8 cellular contexts compared by ENCODE assay signal in the genomic region with DNA sequence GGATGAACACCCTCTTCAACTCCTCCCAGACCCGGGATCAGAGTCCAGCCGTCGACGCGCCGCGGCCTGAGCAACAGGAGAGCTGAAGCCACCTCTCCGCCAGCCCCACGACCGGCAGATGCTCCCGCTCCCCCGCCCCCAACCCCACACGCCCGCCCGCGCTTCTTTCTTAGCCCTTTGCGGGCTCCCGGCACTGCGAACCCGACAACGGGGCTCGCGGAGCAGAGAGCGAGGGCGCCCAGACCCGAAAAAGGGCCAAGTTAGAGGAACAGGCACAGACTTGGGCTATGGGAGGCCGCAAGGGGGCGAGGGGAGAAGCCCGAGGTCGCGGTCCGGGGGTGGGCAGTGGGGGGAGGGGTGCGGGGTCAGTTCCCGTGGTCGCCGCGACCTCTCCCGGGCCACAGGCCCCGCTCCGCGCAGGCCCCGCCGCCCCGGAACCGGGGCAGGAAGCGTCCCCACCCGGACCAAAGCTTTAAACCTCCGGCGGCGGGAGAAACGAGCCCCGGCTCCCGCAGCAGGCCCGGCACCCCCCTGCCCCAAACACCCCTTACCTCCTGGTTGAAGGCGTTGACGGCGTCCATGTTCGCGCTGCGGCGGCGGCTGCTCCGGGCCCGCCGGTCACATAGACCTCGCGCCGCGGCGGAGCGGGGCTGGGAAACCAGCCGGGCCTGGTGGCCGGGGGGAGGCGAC.
A peak's percentile ranks its signal among the peaks of the same experiment; 100 is the strongest.
DNase-seq lines count a peak whose midpoint lies in the region; TF ChIP-seq lines count a peak whose summit lies in the region.

No MANE protein-coding gene starts in this region.

- H3K27ac Mint-ChIP-seq in stimulated activated naive CD8-positive, alpha-beta T cell treated with anti-CD3 and anti-CD28 coated beads, Interleukin-15, Interleukin-2, amounts not matched to agents 100 ng/mL and 50 ng/mL, for 24 hours: peak overlapping the region; percentile 57

- no peaks in the 10 kb centered on the region for H3K27me3 ChIP-seq in muscle layer of duodenum (ENCODE audit: low read depth, low read length)

- H3K27ac ChIP-seq in muscle layer of duodenum (ENCODE audit: low read length): peak overlapping the region; percentile 32

- DNase-seq in HCEC 1CT: peak; percentile 26
- DNase-seq in NCI-H1105 treated with DMSO at 0.1 percent for 48 hours (lab: John Stamatoyannopoulos, UW): peak; percentile 15
- peak; percentile 76 for DNase-seq in activated CD8-positive, alpha-beta memory T cell treated with anti-CD3 and anti-CD28 coated beads, Interleukin-2, amount 50 U/mL, for 48 hours
- no peak for DNase-seq in epithelial cell of esophagus (ENCODE audit: low read depth)
- DNase-seq in middle frontal gyrus (ENCODE audit: extremely low spot score, low spot score): no peak

- H3K4me3 Mint-ChIP-seq in stimulated activated naive CD8-positive, alpha-beta T cell treated with anti-CD3 and anti-CD28 coated beads, Interleukin-15, Interleukin-2, amounts not matched to agents 100 ng/mL and 50 ng/mL, for 24 hours: no peak overlapping the region

- H3K36me3 Mint-ChIP-seq in stimulated activated naive CD8-positive, alpha-beta T cell treated with anti-CD3 and anti-CD28 coated beads, Interleukin-15, Interleukin-2, amounts not matched to agents 100 ng/mL and 50 ng/mL, for 24 hours (ENCODE audit: low read depth): no peaks in the 10 kb centered on the region

- peaks cover 36 to 51% of the 10 kb centered on the region in 2 donors for H3K4me1 ChIP-seq in muscle layer of duodenum (ENCODE audit: control insufficient read depth in 1 of 2, insufficient read depth in 2 of 2, low read length in 2 of 2)

- peaks cover 0 to 3% of the 10 kb centered on the region in 2 donors for H3K36me3 ChIP-seq in muscle layer of duodenum (ENCODE audit: control insufficient read depth in 1 of 2, insufficient read depth in 2 of 2, low read length in 2 of 2)

- H3K4me3 ChIP-seq in epithelial cell of esophagus (ENCODE audit: low read length): peak overlapping the region; percentile 61
- H3K4me3 ChIP-seq in muscle layer of duodenum (ENCODE audit: low read depth in 1 of 2, low read length in 2 of 2): peak overlapping the region; percentile 82 to 94

- H3K9me3 ChIP-seq in muscle layer of duodenum (ENCODE audit: control insufficient read depth in 1 of 2, low read length in 2 of 2): no peaks in the 10 kb centered on the region

- H3K4me1 Mint-ChIP-seq in stimulated activated naive CD8-positive, alpha-beta T cell treated with anti-CD3 and anti-CD28 coated beads, Interleukin-15, Interleukin-2, amounts not matched to agents 100 ng/mL and 50 ng/mL, for 24 hours (ENCODE audit: low read depth): peaks cover 13% of the 10 kb centered on the region

- H3K27me3 Mint-ChIP-seq in stimulated activated naive CD8-positive, alpha-beta T cell treated with anti-CD3 and anti-CD28 coated beads, Interleukin-15, Interleukin-2, amounts not matched to agents 100 ng/mL and 50 ng/mL, for 24 hours: no peaks in the 10 kb centered on the region

- peak; percentile 35 for TF ChIP-seq CTCF in GM12874 (IDR thresholded peaks at IDR 0.05; ENCODE audit: insufficient read depth, low read depth, low read length)
- no peak for TF ChIP-seq CTCF in epithelial cell of esophagus (IDR thresholded peaks at IDR 0.05; ENCODE audit: insufficient read depth, low read depth, low read length, missing control alignments)

- no peaks in the 10 kb centered on the region for H3K9me3 Mint-ChIP-seq in stimulated activated naive CD8-positive, alpha-beta T cell treated with anti-CD3 and anti-CD28 coated beads, Interleukin-15, Interleukin-2, amounts not matched to agents 100 ng/mL and 50 ng/mL, for 24 hours

Comparison
In these comparisons a context has a peak if more than half of its experiments do, and no peak if none do; other contexts are left out.
1. DNase-seq: peak in HCEC 1CT (single experiment), NCI-H1105 treated with DMSO at 0.1 percent for 48 hours (single experiment) and activated CD8-positive, alpha-beta memory T cell treated with anti-CD3 and anti-CD28 coated beads, Interleukin-2, amount 50 U/mL, for 48 hours (single experiment); none in epithelial cell of esophagus (single experiment) and middle frontal gyrus (single experiment).